In genomic region chr19:18843960-18844359, GRCh38 we compare ENCODE assay signal across 22 cellular contexts. TPM values are rescaled to one million over a fixed set of nuclear protein-coding genes. Genes with fewer than 3 reads are reported as not detected.
A peak's percentile ranks its signal among the peaks of the same experiment; 100 is the strongest.
DNase-seq lines count a peak whose midpoint lies in the region; ATAC-seq and TF ChIP-seq lines count a peak whose summit lies in the region.
"Had no signal": no experiment of that assay in that cellular context is flagged by ENCODE, and none has a peak within 500 bp of the region (broad histone marks: within the 10 kb centered on the region; RNA-seq: fewer than 3 reads in every experiment).

No MANE protein-coding gene starts in this region.

- ATAC-seq in foreskin keratinocyte, result no peak

- POLR2A ChIA-PET in CD4-positive, alpha-beta memory T cell (lab: Charles Lee; ENCODE audit: partially characterized antibody), result interaction anchor here (0.6 to 2.3 kb wide), 6 partner anchors 10 to 430 kb away, joined by 3 to 19 read pairs (median 4); partner anchors contain the start of gene UPF1

- peak overlapping the region; percentile 49 to 90 (median 70) for H3K4me3 Mint-ChIP-seq in CD4-positive, alpha-beta memory T cell
- peak overlapping the region; percentile 59 for H3K4me3 Mint-ChIP-seq in T-helper 2 cell treated with Interferon-gamma antibody and Interleukin-4, amounts not matched to agents 5 μg/mL and 100 μg/mL, for 36 hours
- H3K4me3 Mint-ChIP-seq in chondrocyte (ENCODE audit: unreplicated experiment), result no peak overlapping the region
- H3K4me3 Mint-ChIP-seq: neural crest cell had no signal

- H3K9me3 Mint-ChIP-seq in CD4-positive, alpha-beta memory T cell, result peaks cover 0 to 3% (median 0%) of the 10 kb centered on the region in 8 donors
- no peaks in the 10 kb centered on the region for H3K9me3 Mint-ChIP-seq in T-helper 2 cell treated with Interferon-gamma antibody and Interleukin-4, amounts not matched to agents 5 μg/mL and 100 μg/mL, for 36 hours
- H3K9me3 Mint-ChIP-seq in chondrocyte (ENCODE audit: low read depth), result no peaks in the 10 kb centered on the region
- H3K9me3 Mint-ChIP-seq: neural crest cell had no signal

- peaks cover 14 to 40% of the 10 kb centered on the region in 2 donors for H3K36me3 Mint-ChIP-seq in CD4-positive, alpha-beta memory T cell
- H3K36me3 Mint-ChIP-seq in T-helper 2 cell treated with Interferon-gamma antibody and Interleukin-4, amounts not matched to agents 5 μg/mL and 100 μg/mL, for 36 hours (ENCODE audit: low read depth), result peaks cover 24% of the 10 kb centered on the region
- H3K36me3 Mint-ChIP-seq in chondrocyte (ENCODE audit: low read depth), result peaks cover 2% of the 10 kb centered on the region

- peak overlapping the region; percentile 3 for H3K27ac ChIP-seq in CD4-positive, alpha-beta memory T cell (ENCODE audit: low read depth, low read length)
- H3K27ac ChIP-seq in foreskin keratinocyte, result no peak overlapping the region
- H3K27ac ChIP-seq: coronary artery, GM23248, suprapubic skin had no signal

- peak overlapping the region in 5 of 7 donors; percentile 54 to 90 (median 86) for H3K27ac Mint-ChIP-seq in CD4-positive, alpha-beta memory T cell
- H3K27ac Mint-ChIP-seq in T-helper 2 cell treated with Interferon-gamma antibody and Interleukin-4, amounts not matched to agents 5 μg/mL and 100 μg/mL, for 36 hours, result peak overlapping the region; percentile 64
- peak overlapping the region; percentile 56 for H3K27ac Mint-ChIP-seq in chondrocyte (ENCODE audit: unreplicated experiment)

- H3K4me3 ChIP-seq in CD4-positive, alpha-beta memory T cell (ENCODE audit: low read length in 2 of 2), result no peak overlapping the region
- H3K4me3 ChIP-seq: coronary artery, GM23248, suprapubic skin had no signal

- peaks cover 91% of the 10 kb centered on the region for H3K4me1 ChIP-seq in CD4-positive, alpha-beta memory T cell (ENCODE audit: insufficient read depth, low read length)
- peaks cover 4% of the 10 kb centered on the region for H3K4me1 ChIP-seq in foreskin keratinocyte

- H3K27me3 Mint-ChIP-seq in CD4-positive, alpha-beta memory T cell, result no peaks in the 10 kb centered on the region
- no peaks in the 10 kb centered on the region for H3K27me3 Mint-ChIP-seq in T-helper 2 cell treated with Interferon-gamma antibody and Interleukin-4, amounts not matched to agents 5 μg/mL and 100 μg/mL, for 36 hours (ENCODE audit: low read depth)
- H3K27me3 Mint-ChIP-seq in chondrocyte (ENCODE audit: low read depth), result no peaks in the 10 kb centered on the region

- intact Hi-C loops in CD4-positive, alpha-beta memory T cell (cut with micrococcal nuclease), result no loop called here

- peak; percentile 45 for DNase-seq in A172 (ENCODE audit: low spot score)
- no peak for DNase-seq in CD4-positive, alpha-beta memory T cell
- no peak for DNase-seq in T-helper 2 cell treated with Interferon-gamma antibody and Interleukin-4, amounts not matched to agents 5 μg/mL and 100 μg/mL, for 36 hours (ENCODE audit: low spot score)
- DNase-seq in chondrocyte (ENCODE audit: low spot score), result no peak
- DNase-seq in SIG-M5 (lab: John Stamatoyannopoulos, UW), result no peak
- no peak for DNase-seq in NCI-H1105 (lab: John Stamatoyannopoulos, UW)
- no peak for DNase-seq in foreskin keratinocyte
- no peak for DNase-seq in DMS 273 treated with DMSO at 0.1 percent for 48 hours (lab: John Stamatoyannopoulos, UW)
- DNase-seq: AML-193, DMS79, mammary epithelial cell, MM.1S, NCI-H187 treated with DMSO at 0.1 percent for 48 hours had no signal

- no peaks in the 10 kb centered on the region for H3K27me3 ChIP-seq in CD4-positive, alpha-beta memory T cell (ENCODE audit: insufficient read depth, low read length)
- H3K27me3 ChIP-seq in foreskin keratinocyte, result no peaks in the 10 kb centered on the region
- H3K27me3 ChIP-seq: suprapubic skin had no signal

- peaks cover 58 to 98% (median 80%) of the 10 kb centered on the region in 4 donors for H3K4me1 Mint-ChIP-seq in CD4-positive, alpha-beta memory T cell
- H3K4me1 Mint-ChIP-seq in T-helper 2 cell treated with Interferon-gamma antibody and Interleukin-4, amounts not matched to agents 5 μg/mL and 100 μg/mL, for 36 hours (ENCODE audit: low read depth), result peaks cover 47% of the 10 kb centered on the region
- H3K4me1 Mint-ChIP-seq in chondrocyte (ENCODE audit: low read depth), result peaks cover 63% of the 10 kb centered on the region

- peaks cover 12% of the 10 kb centered on the region for H3K36me3 ChIP-seq in CD4-positive, alpha-beta memory T cell (ENCODE audit: insufficient read depth, low read length)
- H3K36me3 ChIP-seq: suprapubic skin had no signal

- no peaks in the 10 kb centered on the region for H3K9me3 ChIP-seq in CD4-positive, alpha-beta memory T cell (ENCODE audit: control insufficient read depth in 1 of 2, low read length in 2 of 2)
- H3K9me3 ChIP-seq: suprapubic skin had no signal

- CTCF ChIA-PET in CD4-positive, alpha-beta memory T cell (lab: Charles Lee; ENCODE audit: partially characterized antibody), result interaction anchor here (0.6 to 2.5 kb wide), 13 partner anchors 9 to 393 kb away, joined by 3 to 17 read pairs (median 3); partner anchors contain the start of gene REX1BD

- TF ChIP-seq CTCF in chondrocyte (IDR thresholded peaks at IDR 0.05) (no peak), foreskin keratinocyte (conservative IDR thresholded peaks at IDR 0.05) (no peak)

RNA-seq across cellular contexts. Expression of gene UPF1, which starts 12.2 kb away (rescaled TPM):
- 40.3 and 56.4 TPM in 2 replicates for total RNA-seq in A172 (2014; rRNA removed; shearing (Covaris generic))
- 100 to 1,000 TPM; 127 to 130 TPM for total RNA-seq in CD4-positive, alpha-beta memory T cell
- polyA plus RNA-seq in CD4-positive, alpha-beta memory T cell, result 10 to 100 TPM in 1 of 2 donors, 1 to 10 TPM in 1; 2.6 to 21.9 TPM
- total RNA-seq in chondrocyte (38.6 to 45.3 TPM (median 40.4 TPM) in 3 replicates), foreskin keratinocyte (56.7 and 58.1 TPM in 2 replicates)
- polyA plus RNA-seq in foreskin keratinocyte, result 43.2 and 44.0 TPM in 2 replicates

RNA-seq across cellular contexts. Expression of gene CERS1, which starts 52.0 kb away (rescaled TPM):
- total RNA-seq in A172 (2014; rRNA removed; shearing (Covaris generic)), result 3.1 and 5.3 TPM in 2 replicates
- total RNA-seq in CD4-positive, alpha-beta memory T cell, result not detected
- not detected for polyA plus RNA-seq in CD4-positive, alpha-beta memory T cell
- total RNA-seq in chondrocyte (4.3 to 10.2 TPM (median 8.4 TPM) in 3 replicates), foreskin keratinocyte (0.10 and 0.11 TPM in 2 replicates)
- polyA plus RNA-seq in foreskin keratinocyte, result 0.06 and 0.28 TPM in 2 replicates

RNA-seq across cellular contexts. Expression of gene COMP, which starts 52.9 kb away (rescaled TPM):
- total RNA-seq in A172 (2014; rRNA removed; shearing (Covaris generic)), result not detected in 2 replicates
- not detected for total RNA-seq in CD4-positive, alpha-beta memory T cell
- not detected for polyA plus RNA-seq in CD4-positive, alpha-beta memory T cell
- total RNA-seq in chondrocyte (10.6 to 17.2 TPM (median 14.5 TPM) in 3 replicates), foreskin keratinocyte (not detected in 2 replicates)
- not detected in 2 replicates for polyA plus RNA-seq in foreskin keratinocyte
- total RNA-seq: activated CD8-positive, alpha-beta memory T cell treated with anti-CD3 and anti-CD28 coated beads for 36 hours; epithelial cell of proximal tubule; glomerular endothelial cell; NCI-H460; neural crest cell; SK-MEL-5 had no signal
- polyA plus RNA-seq: mammary epithelial cell had no signal

Comparison
In these comparisons a context has a peak if more than half of its experiments do, and no peak if none do; other contexts are left out.
1. RNA of gene COMP, which starts 52.9 kb away (total RNA-seq): 10.6 to 17.2 TPM in chondrocyte; not detected in A172, not detected in CD4-positive, alpha-beta memory T cell and not detected in foreskin keratinocyte; every median in the first group is over 10 times any median in the second.
2. Peak in every context shown above with its lines, with median percentiles within 50 percentile points of each other: H3K27ac Mint-ChIP-seq.